In genomic region chr20:878511-879307, GRCh38 we compare ENCODE assay signal across 11 cellular contexts. TPM values are rescaled to one million over a fixed set of nuclear protein-coding genes. Genes with fewer than 3 reads are reported as not detected.
DNase-seq lines count a peak whose midpoint lies in the region; ATAC-seq and TF ChIP-seq lines count a peak whose summit lies in the region.
"Had no signal": no experiment of that assay in that cellular context is flagged by ENCODE, and none has a peak within 500 bp of the region (broad histone marks: within the 10 kb centered on the region; RNA-seq: fewer than 3 reads in every experiment).

No MANE protein-coding gene starts in this region.

- H3K4me2 ChIP-seq in PC-9: no peak overlapping the region

- in situ Hi-C loops in astrocyte of the spinal cord (cut with HindIII; ENCODE audit: low sequenced_read_pairs): no loop called here

- no peak overlapping the region for H2AFZ ChIP-seq in PC-9

- no TSS peak for BruUV-seq in PC-9 (replicated peaks; lab: Mats Ljungman, UMichigan)

- no peaks in the 10 kb centered on the region for H3K9me2 ChIP-seq in PC-9 (ENCODE audit: insufficient read depth)

- no peaks in the 10 kb centered on the region for H3K9me3 ChIP-seq in PC-9 (ENCODE audit: insufficient read depth, low read depth)
- H3K9me3 ChIP-seq: tibial artery had no signal

- no peaks in the 10 kb centered on the region for H3K79me2 ChIP-seq in PC-9 (ENCODE audit: low read depth)

- H3K4me1 ChIP-seq in PC-9 (replicated peaks; ENCODE audit: insufficient read depth): peaks cover 33% of the 10 kb centered on the region
- H3K4me1 ChIP-seq: tibial artery had no signal

- TF ChIP-seq CTCF in astrocyte of the spinal cord (IDR thresholded peaks at IDR 0.05; ENCODE audit: low read depth, low read length) (no peak), natural killer cell (IDR thresholded peaks at IDR 0.05) (no peak), PC-9 (conservative IDR thresholded peaks at IDR 0.05) (no peak)

- H3K27ac ChIP-seq in PC-9: no peak overlapping the region
- H3K27ac ChIP-seq: tibial artery had no signal

- ATAC-seq in natural killer cell (no peak), HG02981 (IDR thresholded peaks at IDR 0.05; ENCODE audit: unreplicated experiment) (no peak)

- H3K36me3 Mint-ChIP-seq in natural killer cell: no peaks in the 10 kb centered on the region
- H3K36me3 Mint-ChIP-seq: memory B cell had no signal

- H3K27ac Mint-ChIP-seq in natural killer cell: no peak overlapping the region
- H3K27ac Mint-ChIP-seq: memory B cell had no signal

- no peaks in the 10 kb centered on the region for H3K36me3 ChIP-seq in PC-9 (ENCODE audit: low read depth)
- H3K36me3 ChIP-seq: tibial artery had no signal

- H4K20me1 ChIP-seq in PC-9 (ENCODE audit: insufficient read depth): no peaks in the 10 kb centered on the region

- H3F3A ChIP-seq in PC-9 (ENCODE audit: insufficient read depth, low read depth): 0 out of 2 replicates have a peak, but pooled peaks cover 9% of the 10 kb centered on the region

- H3K4me3 ChIP-seq in astrocyte of the spinal cord (ENCODE audit: low read depth, low read length) (no peak overlapping the region), PC-9 (no peak overlapping the region)
- H3K4me3 ChIP-seq: tibial artery had no signal

- no peak overlapping the region for H3K4me3 Mint-ChIP-seq in natural killer cell
- H3K4me3 Mint-ChIP-seq: memory B cell had no signal

- H3K27me3 Mint-ChIP-seq in natural killer cell (ENCODE audit: low read depth in 2 of 2): peaks cover 0 to under 1% of the 10 kb centered on the region in 2 donors

- H3K9me3 Mint-ChIP-seq in natural killer cell: no peaks in the 10 kb centered on the region
- H3K9me3 Mint-ChIP-seq: memory B cell had no signal

- DNase-seq in SIG-M5 treated with dmso at 0.1 percent for 504 hours (lab: John Stamatoyannopoulos, UW; ENCODE audit: unreplicated experiment): peak; percentile 7
- no peak for DNase-seq in SIG-M5 (lab: John Stamatoyannopoulos, UW)
- DNase-seq in LoVo (ENCODE audit: low spot score): peak; percentile 7
- peak; percentile 11 for DNase-seq in astrocyte of the spinal cord (ENCODE audit: low read depth, low spot score)
- DNase-seq in myocyte (ENCODE audit: low read depth): peak; percentile 60
- no peak for DNase-seq in natural killer cell
- DNase-seq in PC-9: no peak
- DNase-seq: effector CD4-positive, alpha-beta T cell; tibial artery had no signal

- POLR2A ChIA-PET in PC-9 (lab: Charles Lee; ENCODE audit: unreplicated experiment): no interaction called here

- no peaks in the 10 kb centered on the region for H3K27me3 ChIP-seq in PC-9 (ENCODE audit: insufficient read depth, low read depth)
- H3K27me3 ChIP-seq: tibial artery had no signal

- intact Hi-C loops in natural killer cell (cut with micrococcal nuclease) (no loop called here), PC-9 (cut with micrococcal nuclease; ENCODE audit: unreplicated experiment) (no loop called here)

- CTCF ChIA-PET in PC-9 (lab: Charles Lee): no interaction called here

- peaks cover 11 to 14% of the 10 kb centered on the region in 2 donors for H3K4me1 Mint-ChIP-seq in natural killer cell

RNA-seq across cellular contexts. Expression of gene ANGPT4, which starts 37.4 kb away (rescaled TPM):
- total RNA-seq in myocyte (not detected in 2 replicates), natural killer cell (not detected), PC-9 (2021) (not detected in 2 replicates)
- polyA plus RNA-seq in myocyte (2012): not detected

RNA-seq across cellular contexts. Expression of gene FAM110A, which starts 45.2 kb away (rescaled TPM):
- total RNA-seq in myocyte (0.29 and 1.2 TPM in 2 replicates), natural killer cell (10 to 100 TPM; 25.1 to 91.0 (median 31.8) TPM), PC-9 (2021) (30.8 and 36.6 TPM in 2 replicates)
- polyA plus RNA-seq in myocyte (2012): 0.73 TPM

Comparison
In these comparisons a context has a peak if more than half of its experiments do, and no peak if none do; other contexts are left out.
1. DNase-seq: peak in SIG-M5 treated with dmso at 0.1 percent for 504 hours (single experiment), LoVo (single experiment), astrocyte of the spinal cord (single experiment) and myocyte (single experiment); none in SIG-M5 (single experiment), natural killer cell (single experiment) and PC-9 (0 of 2).
2. RNA of gene FAM110A, which starts 45.2 kb away (total RNA-seq): 25.1 to 91.0 TPM in natural killer cell and 30.8 to 36.6 TPM in PC-9; 0.29 to 1.2 TPM in myocyte; every median in the first group is over 10 times any median in the second.